ENCODE assay signal across 24 cellular contexts in the genomic region with DNA sequence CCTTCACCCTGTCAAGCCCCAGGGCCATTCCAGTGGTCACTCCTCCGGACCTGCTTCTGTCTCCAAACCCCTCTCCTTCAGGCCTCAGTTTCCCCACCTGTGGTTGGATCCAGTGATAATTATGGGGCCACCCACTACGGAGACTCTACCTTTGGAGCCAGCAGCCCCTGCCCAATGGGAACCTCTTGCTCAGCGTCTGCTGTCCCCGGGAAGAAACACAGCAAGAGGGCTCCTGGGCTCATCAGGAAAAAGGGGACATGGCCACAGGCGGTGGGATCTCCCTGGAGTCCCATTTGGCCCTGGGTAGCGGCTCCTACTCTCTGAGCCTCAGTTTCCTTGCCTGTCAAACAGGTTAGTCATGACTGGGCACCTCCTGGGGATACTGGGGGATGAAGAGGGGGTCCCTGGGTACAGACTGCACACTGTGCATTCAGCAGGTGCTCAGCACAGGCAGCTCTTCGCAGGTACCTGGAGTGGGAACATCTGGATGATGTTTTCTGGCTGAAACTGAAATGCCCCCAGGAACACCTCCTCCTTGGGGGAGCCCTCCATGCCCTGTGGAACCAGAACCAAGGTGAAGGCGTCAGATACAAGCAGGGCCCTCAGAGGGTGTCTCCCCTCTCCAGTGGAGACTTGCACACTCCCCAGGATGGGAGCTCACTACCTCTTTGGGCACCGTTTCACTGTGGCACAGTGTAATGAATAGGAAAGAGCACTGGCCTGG. TPM values are rescaled to one million over a fixed set of nuclear protein-coding genes. Genes with fewer than 3 reads are reported as not detected.
"Had no signal": no experiment of that assay in that cellular context is flagged by ENCODE, and none has a peak within 500 bp of the region (broad histone marks: within the 10 kb centered on the region; RNA-seq: fewer than 3 reads in every experiment).

No MANE protein-coding gene starts in this region.

- H3K4me1 Mint-ChIP-seq: activated CD4-positive, alpha-beta memory T cell treated with anti-CD3 and anti-CD28 coated beads, Interleukin-2, amount 10 ng/mL, durations not matched to agents 7 days and 5 days; activated CD4-positive, alpha-beta T cell treated with anti-CD3 and anti-CD28 coated beads for 36 hours; activated CD8-positive, alpha-beta memory T cell treated with anti-CD3 and anti-CD28 coated beads, Interleukin-2, amount 10 ng/mL, durations not matched to agents 7 days and 5 days had no signal

- ATAC-seq: activated CD4-positive, alpha-beta T cell treated with anti-CD3 and anti-CD28 coated beads for 36 hours; activated CD8-positive, alpha-beta memory T cell treated with anti-CD3 and anti-CD28 coated beads, Interleukin-2, amount 10 ng/mL, durations not matched to agents 7 days and 5 days; gastrocnemius medialis; stimulated activated naive CD8-positive, alpha-beta T cell treated with anti-CD3 and anti-CD28 coated beads, Interleukin-15, amount 100 ng/mL, for 72 hours; upper lobe of right lung had no signal

- H3K27me3 Mint-ChIP-seq: activated CD4-positive, alpha-beta memory T cell treated with anti-CD3 and anti-CD28 coated beads, Interleukin-2, amount 10 ng/mL, durations not matched to agents 7 days and 5 days; activated CD4-positive, alpha-beta T cell treated with anti-CD3 and anti-CD28 coated beads for 36 hours; activated CD8-positive, alpha-beta memory T cell treated with anti-CD3 and anti-CD28 coated beads, Interleukin-2, amount 10 ng/mL, durations not matched to agents 7 days and 5 days; activated naive CD4-positive, alpha-beta T cell treated with anti-CD3 and anti-CD28 coated beads, Interleukin-2, amount 50 U/mL, for 24 hours; stimulated activated naive CD8-positive, alpha-beta T cell treated with anti-CD3 and anti-CD28 coated beads, Interleukin-15, amount 100 ng/mL, for 72 hours had no signal

- H3K27ac ChIP-seq: breast epithelium, gastrocnemius medialis, testis, upper lobe of right lung had no signal

- H3K36me3 Mint-ChIP-seq: activated CD8-positive, alpha-beta memory T cell treated with anti-CD3 and anti-CD28 coated beads, Interleukin-2, amount 10 ng/mL, durations not matched to agents 7 days and 5 days; activated naive CD4-positive, alpha-beta T cell treated with anti-CD3 and anti-CD28 coated beads, Interleukin-2, amount 50 U/mL, for 24 hours; WTC11 had no signal

- H3K4me3 Mint-ChIP-seq: activated CD4-positive, alpha-beta memory T cell treated with anti-CD3 and anti-CD28 coated beads, Interleukin-2, amount 10 ng/mL, durations not matched to agents 7 days and 5 days; activated CD4-positive, alpha-beta T cell treated with anti-CD3 and anti-CD28 coated beads for 36 hours; activated CD8-positive, alpha-beta memory T cell treated with anti-CD3 and anti-CD28 coated beads, Interleukin-2, amount 10 ng/mL, durations not matched to agents 7 days and 5 days; activated naive CD4-positive, alpha-beta T cell treated with anti-CD3 and anti-CD28 coated beads, Interleukin-2, amount 50 U/mL, for 24 hours; nephron progenitor cell; stimulated activated naive CD8-positive, alpha-beta T cell treated with anti-CD3 and anti-CD28 coated beads, Interleukin-15, amount 100 ng/mL, for 72 hours; WTC11 had no signal

- H3K9me3 Mint-ChIP-seq: activated CD4-positive, alpha-beta memory T cell treated with anti-CD3 and anti-CD28 coated beads, Interleukin-2, amount 10 ng/mL, durations not matched to agents 7 days and 5 days; activated naive CD4-positive, alpha-beta T cell treated with anti-CD3 and anti-CD28 coated beads, Interleukin-2, amount 50 U/mL, for 24 hours; activated T-helper 2 cell treated with anti-CD3 and anti-CD28 coated beads, Interferon-gamma antibody, Interleukin-2, Interleukin-4, amounts not matched to agents 10 μg/mL and 5 μg/mL and 100 μg/mL, durations not matched to agents 14 hours and 24 hours and 36 hours; nephron progenitor cell; stimulated activated naive CD8-positive, alpha-beta T cell treated with anti-CD3 and anti-CD28 coated beads, Interleukin-15, amount 100 ng/mL, for 72 hours; WTC11 had no signal

- H3K27ac Mint-ChIP-seq: activated CD4-positive, alpha-beta memory T cell treated with anti-CD3 and anti-CD28 coated beads, Interleukin-2, amount 10 ng/mL, durations not matched to agents 7 days and 5 days; activated CD4-positive, alpha-beta T cell treated with anti-CD3 and anti-CD28 coated beads for 36 hours; activated CD8-positive, alpha-beta memory T cell treated with anti-CD3 and anti-CD28 coated beads, Interleukin-2, amount 10 ng/mL, durations not matched to agents 7 days and 5 days; activated naive CD4-positive, alpha-beta T cell treated with anti-CD3 and anti-CD28 coated beads, Interleukin-2, amount 50 U/mL, for 24 hours; activated T-helper 2 cell treated with anti-CD3 and anti-CD28 coated beads, Interferon-gamma antibody, Interleukin-2, Interleukin-4, amounts not matched to agents 10 μg/mL and 5 μg/mL and 100 μg/mL, durations not matched to agents 14 hours and 24 hours and 36 hours; nephron progenitor cell; WTC11 had no signal

- FAIRE-seq: astrocyte, endometrium had no signal

- DNase-seq: activated CD4-positive, alpha-beta memory T cell treated with anti-CD3 and anti-CD28 coated beads, Interleukin-2, amount 10 ng/mL, durations not matched to agents 7 days and 5 days; activated CD4-positive, alpha-beta T cell treated with anti-CD3 and anti-CD28 coated beads for 36 hours; activated CD8-positive, alpha-beta memory T cell treated with anti-CD3 and anti-CD28 coated beads, Interleukin-2, amount 10 ng/mL, durations not matched to agents 7 days and 5 days; gastrocnemius medialis; left ventricle myocardium inferior; mammary epithelial cell; retina; stimulated activated naive CD8-positive, alpha-beta T cell treated with anti-CD3 and anti-CD28 coated beads, Interleukin-15, amount 100 ng/mL, for 72 hours; testis; upper lobe of right lung had no signal

- H3K27me3 ChIP-seq: gastrocnemius medialis, testis, upper lobe of right lung had no signal

- H3K4me3 ChIP-seq: breast epithelium, gastrocnemius medialis, left ventricle myocardium inferior, testis, upper lobe of right lung had no signal

- H3K36me3 ChIP-seq: breast epithelium, gastrocnemius medialis, left ventricle myocardium inferior, upper lobe of right lung had no signal

- H3K9me3 ChIP-seq: breast epithelium, gastrocnemius medialis, left ventricle myocardium inferior, testis, upper lobe of right lung had no signal

- H3K4me1 ChIP-seq: breast epithelium, gastrocnemius medialis, upper lobe of right lung had no signal

RNA-seq across cellular contexts. Expression of a gene that starts 19.4 kb away (rescaled TPM):
- total RNA-seq: activated CD4-positive, alpha-beta memory T cell treated with anti-CD3 and anti-CD28 coated beads, Interleukin-2, amount 10 ng/mL, durations not matched to agents 7 days and 5 days; activated CD4-positive, alpha-beta T cell treated with anti-CD3 and anti-CD28 coated beads for 36 hours; activated CD8-positive, alpha-beta memory T cell treated with anti-CD3 and anti-CD28 coated beads, Interleukin-2, amount 10 ng/mL, durations not matched to agents 7 days and 5 days; activated T-helper 2 cell treated with anti-CD3 and anti-CD28 coated beads, Interferon-gamma antibody, Interleukin-2, Interleukin-4, amounts not matched to agents 10 μg/mL and 5 μg/mL and 100 μg/mL, durations not matched to agents 14 hours and 24 hours and 36 hours; astrocyte; breast epithelium; dermis microvascular lymphatic vessel endothelial cell; gastrocnemius medialis; kidney epithelial cell; left ventricle myocardium inferior; mammary epithelial cell; myocyte; occipital lobe; T-helper 2 cell treated with Interferon-gamma antibody and Interleukin-4, amounts not matched to agents 100 ng/mL and 5 ng/mL, for 36 hours; upper lobe of right lung; WTC11 had no signal
- polyA plus RNA-seq: adipose tissue, esophagus, mammary epithelial cell had no signal

RNA-seq across cellular contexts. Expression of a gene that starts 22.7 kb away (rescaled TPM):
- total RNA-seq: activated CD4-positive, alpha-beta memory T cell treated with anti-CD3 and anti-CD28 coated beads, Interleukin-2, amount 10 ng/mL, durations not matched to agents 7 days and 5 days; activated CD4-positive, alpha-beta T cell treated with anti-CD3 and anti-CD28 coated beads for 36 hours; activated CD8-positive, alpha-beta memory T cell treated with anti-CD3 and anti-CD28 coated beads, Interleukin-2, amount 10 ng/mL, durations not matched to agents 7 days and 5 days; activated T-helper 2 cell treated with anti-CD3 and anti-CD28 coated beads, Interferon-gamma antibody, Interleukin-2, Interleukin-4, amounts not matched to agents 10 μg/mL and 5 μg/mL and 100 μg/mL, durations not matched to agents 14 hours and 24 hours and 36 hours; astrocyte; dermis microvascular lymphatic vessel endothelial cell; gastrocnemius medialis; kidney epithelial cell; left ventricle myocardium inferior; mammary epithelial cell; myocyte; T-helper 2 cell treated with Interferon-gamma antibody and Interleukin-4, amounts not matched to agents 100 ng/mL and 5 ng/mL, for 36 hours; upper lobe of right lung had no signal
- polyA plus RNA-seq: adipose tissue, mammary epithelial cell had no signal

RNA-seq across cellular contexts. Expression of a gene that starts 46.7 kb away (rescaled TPM):
- total RNA-seq: activated CD4-positive, alpha-beta memory T cell treated with anti-CD3 and anti-CD28 coated beads, Interleukin-2, amount 10 ng/mL, durations not matched to agents 7 days and 5 days; activated CD4-positive, alpha-beta T cell treated with anti-CD3 and anti-CD28 coated beads for 36 hours; activated CD8-positive, alpha-beta memory T cell treated with anti-CD3 and anti-CD28 coated beads, Interleukin-2, amount 10 ng/mL, durations not matched to agents 7 days and 5 days; activated T-helper 2 cell treated with anti-CD3 and anti-CD28 coated beads, Interferon-gamma antibody, Interleukin-2, Interleukin-4, amounts not matched to agents 10 μg/mL and 5 μg/mL and 100 μg/mL, durations not matched to agents 14 hours and 24 hours and 36 hours; astrocyte; breast epithelium; dermis microvascular lymphatic vessel endothelial cell; gastrocnemius medialis; kidney epithelial cell; left ventricle myocardium inferior; mammary epithelial cell; myocyte; occipital lobe; T-helper 2 cell treated with Interferon-gamma antibody and Interleukin-4, amounts not matched to agents 100 ng/mL and 5 ng/mL, for 36 hours; upper lobe of right lung; WTC11 had no signal
- polyA plus RNA-seq: adipose tissue, esophagus, mammary epithelial cell had no signal
